26 cellular contexts compared by ENCODE assay signal in the genomic region with DNA sequence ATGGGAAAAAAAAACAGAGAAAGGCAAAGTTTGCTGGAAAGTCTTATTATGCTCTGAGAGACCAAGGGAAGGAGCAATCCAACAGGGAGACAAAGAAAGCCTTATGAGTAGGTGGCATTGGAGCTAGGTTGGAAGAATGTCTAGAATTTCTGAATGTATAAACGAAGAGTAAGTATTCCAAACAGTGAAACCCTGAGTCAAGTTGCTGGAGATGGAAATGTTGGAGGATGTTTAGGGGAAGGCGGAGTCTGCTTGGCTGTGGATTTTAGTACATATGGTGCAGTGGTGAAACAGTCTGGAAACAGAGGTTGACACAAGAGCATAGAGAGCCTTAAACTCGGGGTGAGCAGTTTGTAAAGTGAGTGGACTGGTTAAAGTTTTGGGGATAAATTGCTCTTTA.
"Had no signal": no experiment of that assay in that cellular context is flagged by ENCODE, and none has a peak within 500 bp of the region (broad histone marks: within the 10 kb centered on the region; RNA-seq: fewer than 3 reads in every experiment).

No MANE protein-coding gene starts in this region.

- DNase-seq: islet precursor cell; left ventricle myocardium inferior; naive thymus-derived CD8-positive, alpha-beta T cell; nucleus accumbens; pancreas; posterior cingulate gyrus; retina; right cardiac atrium; stimulated activated CD4-positive, alpha-beta T cell treated with anti-CD3 and anti-CD28 coated beads, Interleukin-12 subunit alpha, Interleukin-12 subunit beta, amount 100 ng/mL, for 4 hours; stimulated activated CD4-positive, alpha-beta T cell treated with anti-CD3 and anti-CD28 coated beads, Interleukin-15, amount 100 ng/mL, for 24 hours; stimulated activated CD4-positive, alpha-beta T cell treated with anti-CD3 and anti-CD28 coated beads, Interleukin-2, amount 100 ng/mL, for 24 hours; stimulated activated CD4-positive, alpha-beta T cell treated with anti-CD3 and anti-CD28 coated beads, Interleukin-4, amount 100 ng/mL, for 1 hour; stimulated activated naive B cell treated with anti-CD40 and anti-IgM and Interleukin-4, amounts not matched to agents 10 μg/mL and 1 μg/mL and 100 μg/mL, for 72 hours; stimulated activated naive CD8-positive, alpha-beta T cell treated with anti-CD3 and anti-CD28 coated beads, Interleukin-15, Interleukin-2, amounts not matched to agents 100 U/mL and 50 U/mL, for 24 hours; stomach; testis; thyroid gland; trophoblast cell; upper lobe of right lung; uterus had no signal

- H3K36me3 ChIP-seq: left ventricle myocardium inferior, pancreas, prostate gland, stomach, thyroid gland, upper lobe of right lung, uterus had no signal

- H3K36me3 Mint-ChIP-seq: naive thymus-derived CD8-positive, alpha-beta T cell had no signal

- H3K4me1 ChIP-seq: left ventricle myocardium inferior, pancreas, prostate gland, stomach, testis, thyroid gland, upper lobe of right lung, uterus had no signal

- H3K27ac ChIP-seq: left ventricle myocardium inferior, pancreas, prostate gland, skin epidermis, stomach, testis, thyroid gland, upper lobe of right lung, uterus had no signal

- H3K27me3 Mint-ChIP-seq: stimulated activated naive B cell treated with anti-CD40 and anti-IgM and Interleukin-4, amounts not matched to agents 10 μg/mL and 1 μg/mL and 100 μg/mL, for 72 hours had no signal

- H3K4me3 Mint-ChIP-seq: naive thymus-derived CD8-positive, alpha-beta T cell; nephron; neural crest cell; stimulated activated naive B cell treated with anti-CD40 and anti-IgM and Interleukin-4, amounts not matched to agents 10 μg/mL and 1 μg/mL and 100 μg/mL, for 72 hours had no signal

- H3K4me1 Mint-ChIP-seq: naive thymus-derived CD8-positive, alpha-beta T cell; nephron; neural crest cell; stimulated activated naive B cell treated with anti-CD40 and anti-IgM and Interleukin-4, amounts not matched to agents 10 μg/mL and 1 μg/mL and 100 μg/mL, for 72 hours had no signal

- H3K27ac Mint-ChIP-seq: naive thymus-derived CD8-positive, alpha-beta T cell; nephron; stimulated activated naive B cell treated with anti-CD40 and anti-IgM and Interleukin-4, amounts not matched to agents 10 μg/mL and 1 μg/mL and 100 μg/mL, for 72 hours had no signal

- ATAC-seq: naive thymus-derived CD8-positive, alpha-beta T cell; pancreas; right cardiac atrium; sciatic nerve; stimulated activated naive B cell treated with anti-CD40 and anti-IgM and Interleukin-4, amounts not matched to agents 10 μg/mL and 1 μg/mL and 100 μg/mL, for 72 hours; stimulated activated naive CD8-positive, alpha-beta T cell treated with anti-CD3 and anti-CD28 coated beads, Interleukin-15, Interleukin-2, amounts not matched to agents 100 U/mL and 50 U/mL, for 24 hours; upper lobe of right lung had no signal

- FAIRE-seq: pancreas had no signal

- H3K27me3 ChIP-seq: stomach, testis, thyroid gland, upper lobe of right lung, uterus had no signal

- H3K4me3 ChIP-seq: left ventricle myocardium inferior, lung, pancreas, prostate gland, skin epidermis, stomach, testis, thyroid gland, upper lobe of right lung, uterus had no signal
